8 cellular contexts compared by ENCODE assay signal in the genomic region with DNA sequence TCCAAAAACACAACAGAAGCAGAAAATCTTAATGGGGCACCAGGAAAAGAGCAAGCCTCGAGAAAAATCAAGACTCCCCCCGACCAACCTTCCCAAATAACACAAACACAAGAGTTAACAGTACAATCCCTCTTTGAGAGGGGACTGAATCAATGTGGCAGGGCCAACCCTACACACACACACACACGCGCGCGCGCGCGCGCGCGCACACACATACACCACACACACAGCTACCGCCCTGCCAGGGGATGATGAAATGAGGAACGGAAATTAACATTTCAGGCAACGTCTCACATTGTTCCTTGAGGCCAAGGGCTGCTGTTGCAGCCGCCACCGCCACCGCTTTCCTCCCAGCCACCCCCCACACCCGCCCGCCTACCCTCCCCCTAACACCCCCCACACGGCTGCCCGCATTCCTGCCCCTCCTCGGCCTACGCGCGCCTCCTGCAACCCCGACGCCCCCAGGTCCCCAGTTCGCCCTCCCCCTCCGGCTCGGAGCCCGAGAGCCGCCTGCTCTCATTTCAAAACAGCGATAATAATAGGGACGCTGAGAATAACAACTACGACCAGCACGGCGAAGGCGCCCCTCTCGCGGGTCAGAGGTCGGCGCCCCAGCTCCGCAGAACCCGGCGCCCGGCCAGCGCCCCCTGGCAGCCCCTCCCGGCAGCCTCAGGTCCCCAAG. TPM values are rescaled to one million over a fixed set of nuclear protein-coding genes. Genes with fewer than 3 reads are reported as not detected.
DNase-seq lines count a peak whose midpoint lies in the region; ATAC-seq, FAIRE-seq and TF ChIP-seq lines count a peak whose summit lies in the region.

No MANE protein-coding gene starts in this region.

- FAIRE-seq in urothelium cell line (lab: Jason Lieb, UNC), result peak; percentile 79

- H3K27ac ChIP-seq in angular gyrus (ENCODE audit: low read depth, low read length), result peak overlapping the region; percentile 47
- peak overlapping the region; percentile 94 for H3K27ac ChIP-seq in right cardiac atrium (ENCODE audit: low read length)

- H3K36me3 ChIP-seq in MG63, result no peaks in the 10 kb centered on the region

- H3K4me1 ChIP-seq in right cardiac atrium (ENCODE audit: control insufficient read depth, insufficient read depth, low read length), result peaks cover 11% of the 10 kb centered on the region

- H3K9me3 ChIP-seq in MG63 (no peaks in the 10 kb centered on the region), right cardiac atrium (ENCODE audit: control insufficient read depth, low read length) (no peaks in the 10 kb centered on the region)

- ATAC-seq in right cardiac atrium, result peak; percentile 52 to 65

- intact Hi-C loops in right cardiac atrium (cut with DNase I), result loop anchor here in 2 of 4 donors (5.0 to 10.0 kb wide), 2 partner anchors 84 to 152 kb away; no protein-coding TSS in a partner anchor

- H3K27me3 ChIP-seq in MG63 (no peaks in the 10 kb centered on the region), right cardiac atrium (ENCODE audit: control insufficient read depth, insufficient read depth) (no peaks in the 10 kb centered on the region)

- under 1% methylated on average over 49 of the region's 49 CpGs for WGBS in right cardiac atrium

- TF ChIP-seq CTCF in GM13977 (IDR thresholded peaks at IDR 0.05; ENCODE audit: extremely low read depth, insufficient read depth, missing control alignments), result peak; percentile 35

- in situ Hi-C loops in GM13977 (cut with MboI; ENCODE audit: low pct_unique_long_range_greater_than_20kb, low sequenced_read_pairs, unreplicated experiment), result no loop called here

- peak; percentile 80 for DNase-seq in A172 (ENCODE audit: low spot score)
- DNase-seq in GM13977 (ENCODE audit: low spot score), result peak; percentile 78
- peak; percentile 85 for DNase-seq in MG63
- peak; percentile 54 to 98 (median 76) for DNase-seq in T-helper 2 cell
- peak; percentile 84 to 94 (median 94) for DNase-seq in right cardiac atrium
- peak; percentile 78 for DNase-seq in pulmonary artery endothelial cell (ENCODE audit: low read depth, low spot score)
- DNase-seq in urothelium cell line (ENCODE audit: low spot score), result peak; percentile 84

- H3K4me3 ChIP-seq in MG63 (peak overlapping the region; percentile 58), right cardiac atrium (ENCODE audit: low read length) (peak overlapping the region; percentile 100)

RNA-seq across cellular contexts. Expression of gene ANKRD11, which starts 1.2 kb away (rescaled TPM):
- total RNA-seq in A172 (2014; rRNA removed; shearing (Covaris generic)), result 48.3 and 61.6 TPM in 2 replicates
- 54.3 and 98.9 TPM in 2 replicates for total RNA-seq in MG63 (2014; rRNA removed; shearing (Covaris generic); ENCODE audit: low replicate concordance)
- total RNA-seq in right cardiac atrium (10 to 100 TPM; 92.6 to 98.9 (median 96.9) TPM), pulmonary artery endothelial cell (53.0 and 58.1 TPM in 2 replicates)
- 75.3 TPM for polyA plus RNA-seq in right cardiac atrium

RNA-seq across cellular contexts. Expression of gene SPG7, which starts 19.0 kb away (rescaled TPM):
- 171 and 208 TPM in 2 replicates for total RNA-seq in A172 (2014; rRNA removed; shearing (Covaris generic))
- 52.8 and 71.9 TPM in 2 replicates for total RNA-seq in MG63 (2014; rRNA removed; shearing (Covaris generic); ENCODE audit: low replicate concordance)
- total RNA-seq in right cardiac atrium, result 100 to 1,000 TPM in 1 of 4 donors, 10 to 100 TPM in 3; 81.9 to 101 (median 88.6) TPM
- polyA plus RNA-seq in right cardiac atrium, result 96.7 TPM
- total RNA-seq in pulmonary artery endothelial cell, result 99.5 and 119 TPM in 2 replicates

Comparison
In these comparisons a context has a peak if more than half of its experiments do, and no peak if none do; other contexts are left out.
1. Peak in every context shown above with its lines: DNase-seq, ATAC-seq, H3K4me3 ChIP-seq and H3K27ac ChIP-seq.